11 cellular contexts compared by ENCODE assay signal in genomic region chrX:107713205-107714195, GRCh38.
DNase-seq lines count a peak whose midpoint lies in the region; ATAC-seq and TF ChIP-seq lines count a peak whose summit lies in the region.
"Had no signal": no experiment of that assay in that cellular context is flagged by ENCODE, and none has a peak within 500 bp of the region (broad histone marks: within the 10 kb centered on the region; RNA-seq: fewer than 3 reads in every experiment).

No MANE protein-coding gene starts in this region.

- no peaks in the 10 kb centered on the region for H3K27me3 Mint-ChIP-seq in T-helper 1 cell treated with Interleukin-12 subunit alpha and Interleukin-12 subunit beta and Interleukin-4 antibody, amounts not matched to agents 30 μg/mL and 1 μg/mL, for 36 hours (ENCODE audit: low read depth)

- H3K9me3 ChIP-seq in sigmoid colon: no peaks in the 10 kb centered on the region

- peaks cover 49% of the 10 kb centered on the region for H3K4me1 Mint-ChIP-seq in T-helper 1 cell treated with Interleukin-12 subunit alpha and Interleukin-12 subunit beta and Interleukin-4 antibody, amounts not matched to agents 30 μg/mL and 1 μg/mL, for 36 hours (ENCODE audit: low read depth)

- no peak for TF ChIP-seq CTCF in fibroblast of mammary gland (conservative IDR thresholded peaks at IDR 0.05; ENCODE audit: control insufficient read depth, insufficient read depth, low read depth, low read length)
- no peak for TF ChIP-seq CTCF in sigmoid colon (IDR thresholded peaks at IDR 0.05)

- no peak overlapping the region for H3K4me3 Mint-ChIP-seq in T-helper 1 cell treated with Interleukin-12 subunit alpha and Interleukin-12 subunit beta and Interleukin-4 antibody, amounts not matched to agents 30 μg/mL and 1 μg/mL, for 36 hours

- peaks cover 0 to 49% (median 32%) of the 10 kb centered on the region in 4 donors for H3K4me1 ChIP-seq in sigmoid colon

- intact Hi-C loops in sigmoid colon (cut with DNase I): loop anchor here (2.0 to 10.0 kb wide), 2 partner anchors 35 to 819 kb away; no protein-coding TSS in a partner anchor

- H3K9me3 Mint-ChIP-seq in T-helper 1 cell treated with Interleukin-12 subunit alpha and Interleukin-12 subunit beta and Interleukin-4 antibody, amounts not matched to agents 30 μg/mL and 1 μg/mL, for 36 hours: no peaks in the 10 kb centered on the region

- peak overlapping the region; percentile 67 for H3K27ac Mint-ChIP-seq in T-helper 1 cell treated with Interleukin-12 subunit alpha and Interleukin-12 subunit beta and Interleukin-4 antibody, amounts not matched to agents 30 μg/mL and 1 μg/mL, for 36 hours

- peaks cover 21% of the 10 kb centered on the region for H3K36me3 Mint-ChIP-seq in T-helper 1 cell treated with Interleukin-12 subunit alpha and Interleukin-12 subunit beta and Interleukin-4 antibody, amounts not matched to agents 30 μg/mL and 1 μg/mL, for 36 hours (ENCODE audit: low read depth)

- peaks cover 13 to 33% (median 16%) of the 10 kb centered on the region in 4 donors for H3K36me3 ChIP-seq in sigmoid colon

- no peak for TF ChIP-seq EP300 in sigmoid colon (IDR thresholded peaks at IDR 0.05)

- TF ChIP-seq POLR2A in sigmoid colon (IDR thresholded peaks at IDR 0.05): no peak

- no peak for ATAC-seq in GM21825 (IDR thresholded peaks at IDR 0.05; ENCODE audit: unreplicated experiment)
- ATAC-seq: activated CD4-positive, CD25-positive, alpha-beta regulatory T cell treated with anti-CD3 and anti-CD28 coated beads, Interleukin-2, amount 50 U/mL, for 24 hours had no signal

- in situ Hi-C loops in G401 (cut with HindIII; ENCODE audit: low sequenced_read_pairs): no loop called here

- H3K27me3 ChIP-seq in sigmoid colon: no peaks in the 10 kb centered on the region

- 78 to 80% methylated on average over 11 of the region's 11 CpGs for WGBS in sigmoid colon, 2 donors

- H3K4me3 ChIP-seq in fibroblast of mammary gland (ENCODE audit: control insufficient read depth, low read depth, low read length) (peak overlapping the region; percentile 75), sigmoid colon (peak overlapping the region; percentile 67 to 86 (median 78))

- DNase-seq in G401 (ENCODE audit: low spot score) (peak; percentile 89), fibroblast of mammary gland (ENCODE audit: low read depth) (peak; percentile 43), sigmoid colon (peak; percentile 69), UCSD-AML1 (lab: John Stamatoyannopoulos, UW; ENCODE audit: unreplicated experiment) (no peak), NOMO-1 treated with DMSO at 0.1 percent for 48 hours (lab: John Stamatoyannopoulos, UW; ENCODE audit: unreplicated experiment) (no peak), NCI-H69 (lab: John Stamatoyannopoulos, UW) (no peak)
- DNase-seq: NCI-H82 had no signal

- peak overlapping the region; percentile 91 to 98 (median 94) for H3K27ac ChIP-seq in sigmoid colon
- H3K27ac ChIP-seq: parathyroid adenoma had no signal

Comparison
In these comparisons a context has a peak if more than half of its experiments do, and no peak if none do; other contexts are left out.
1. DNase-seq: peak in G401 (single experiment), fibroblast of mammary gland (single experiment) and sigmoid colon (single experiment); none in UCSD-AML1 (single experiment), NOMO-1 treated with DMSO at 0.1 percent for 48 hours (single experiment) and NCI-H69 (single experiment).